In genomic region chrX:151448509-151448908, GRCh38 we compare ENCODE assay signal across 34 cellular contexts.
"Had no signal": no experiment of that assay in that cellular context is flagged by ENCODE, and none has a peak within 500 bp of the region (broad histone marks: within the 10 kb centered on the region; RNA-seq: fewer than 3 reads in every experiment).

No MANE protein-coding gene starts in this region.

- H3K27me3 ChIP-seq: body of pancreas, brain microvascular endothelial cell had no signal

- H3K27me3 Mint-ChIP-seq: activated B cell treated with CpG ODN at 0.5 μM for 24 hours; activated CD4-positive, alpha-beta memory T cell treated with anti-CD3 and anti-CD28 coated beads for 36 hours; activated naive CD8-positive, alpha-beta T cell treated with anti-CD3 and anti-CD28 coated beads for 36 hours; activated T-helper 17 cell treated with anti-CD3 and anti-CD28 coated beads, Interleukin-2, amount 50 U/mL, for 72 hours had no signal

- H3K4me1 Mint-ChIP-seq: activated B cell treated with CpG ODN at 0.5 μM for 24 hours; activated CD4-positive, alpha-beta T cell treated with anti-CD3 and anti-CD28 coated beads, Interleukin-2, amount 10 ng/mL, durations not matched to agents 24 days and 14 days; activated naive CD4-positive, alpha-beta T cell treated with anti-CD3 and anti-CD28 coated beads, Interleukin-2, amount 50 U/mL, for 24 hours; activated naive CD8-positive, alpha-beta T cell treated with anti-CD3 and anti-CD28 coated beads for 36 hours; activated T-helper 17 cell treated with anti-CD3 and anti-CD28 coated beads, Interleukin-2, amount 50 U/mL, for 72 hours had no signal

- H3K9me3 Mint-ChIP-seq: activated B cell treated with CpG ODN at 0.5 μM for 24 hours; activated CD4-positive, alpha-beta memory T cell treated with anti-CD3 and anti-CD28 coated beads for 36 hours; activated CD4-positive, alpha-beta T cell treated with anti-CD3 and anti-CD28 coated beads, Interleukin-2, amount 10 ng/mL, durations not matched to agents 24 days and 14 days; activated naive CD4-positive, alpha-beta T cell treated with anti-CD3 and anti-CD28 coated beads for 36 hours; activated naive CD4-positive, alpha-beta T cell treated with anti-CD3 and anti-CD28 coated beads, Interleukin-2, amount 50 U/mL, for 24 hours; activated naive CD8-positive, alpha-beta T cell treated with anti-CD3 and anti-CD28 coated beads for 36 hours; activated T-cell treated with anti-CD3 and anti-CD28 coated beads, Interleukin-2, amount 50 U/mL, for 4 hours; activated T-helper 1 cell treated with anti-CD3 and anti-CD28 coated beads, Interleukin-12 subunit alpha, Interleukin-12 subunit beta, Interleukin-2, Interleukin-4 antibody, amounts not matched to agents 30 ng/mL and 10 ng/mL and 1 ng/mL, durations not matched to agents 14 hours and 24 hours and 36 hours; activated T-helper 17 cell treated with anti-CD3 and anti-CD28 coated beads, Interleukin-2, amount 50 U/mL, for 72 hours; T-helper 2 cell treated with Interferon-gamma antibody and Interleukin-4, amounts not matched to agents 5 μg/mL and 100 μg/mL, for 36 hours had no signal

- DNase-seq: activated B cell treated with CpG ODN at 0.5 μM for 24 hours; activated CD4-positive, alpha-beta memory T cell treated with anti-CD3 and anti-CD28 coated beads for 36 hours; activated CD4-positive, alpha-beta T cell treated with anti-CD3 and anti-CD28 coated beads for 4 hours; activated CD4-positive, alpha-beta T cell treated with anti-CD3 and anti-CD28 coated beads, Interleukin-2, amount 10 ng/mL, durations not matched to agents 24 days and 14 days; activated CD4-positive, alpha-beta T cell treated with anti-CD3 and anti-CD28 coated beads, Interleukin-2, amount 50 U/mL, for 1 hour; activated CD4-positive, alpha-beta T cell treated with anti-CD3 and anti-CD28 coated beads, Interleukin-2, amount 50 U/mL, for 4 hours; activated CD4-positive, CD25-positive, alpha-beta regulatory T cell treated with anti-CD3 and anti-CD28 coated beads, Interleukin-2, amount 50 U/mL, for 72 hours; activated CD8-positive, alpha-beta memory T cell treated with anti-CD3 and anti-CD28 coated beads, Interleukin-2, amount 50 U/mL, for 4 hours; activated effector memory CD4-positive, alpha-beta T cell treated with anti-CD3 and anti-CD28 coated beads, Interleukin-2, amount 50 U/mL, for 16 hours; activated gamma-delta T cell treated with Interleukin-2 at 50 U/mL for 16 hours; activated naive CD4-positive, alpha-beta T cell; activated naive CD4-positive, alpha-beta T cell treated with anti-CD3 and anti-CD28 coated beads for 36 hours; activated naive CD8-positive, alpha-beta T cell treated with anti-CD3 and anti-CD28 coated beads for 36 hours; activated T-cell treated with anti-CD3 and anti-CD28 coated beads for 4 hours; activated T-cell treated with anti-CD3 and anti-CD28 coated beads, Interleukin-2, amount 50 U/mL, for 1 hour; activated T-cell treated with anti-CD3 and anti-CD28 coated beads, Interleukin-2, amount 50 U/mL, for 4 hours; activated T-cell treated with anti-CD3 and anti-CD28 coated beads, Interleukin-2, amount 50 U/mL, for 72 hours; adrenal gland; amniotic stem cell; aorta; body of pancreas; brain microvascular endothelial cell; central memory CD4-positive, alpha-beta T cell; T-helper 1 cell; T-helper 2 cell; T-helper 9 cell had no signal

- H3K4me1 ChIP-seq: adrenal gland, body of pancreas, breast epithelium had no signal

- H3K9me3 ChIP-seq: adrenal gland, body of pancreas, breast epithelium had no signal

- H3K4me3 ChIP-seq: adrenal gland, body of pancreas, breast epithelium had no signal

- H3K36me3 ChIP-seq: adrenal gland, brain microvascular endothelial cell, breast epithelium had no signal

- ATAC-seq: activated T-cell treated with anti-CD3 and anti-CD28 coated beads, Interleukin-2, amount 50 U/mL, for 4 hours; activated T-helper 17 cell treated with anti-CD3 and anti-CD28 coated beads, Interleukin-2, amount 50 U/mL, for 72 hours; body of pancreas had no signal

- H3K27ac ChIP-seq: adrenal gland, body of pancreas, brain microvascular endothelial cell, breast epithelium, VCaP had no signal

- FAIRE-seq: astrocyte had no signal

- H3K4me3 Mint-ChIP-seq: activated B cell treated with CpG ODN at 0.5 μM for 24 hours; activated CD4-positive, alpha-beta memory T cell treated with anti-CD3 and anti-CD28 coated beads for 36 hours; activated CD4-positive, alpha-beta T cell treated with anti-CD3 and anti-CD28 coated beads, Interleukin-2, amount 10 ng/mL, durations not matched to agents 24 days and 14 days; activated naive CD4-positive, alpha-beta T cell treated with anti-CD3 and anti-CD28 coated beads for 36 hours; activated naive CD4-positive, alpha-beta T cell treated with anti-CD3 and anti-CD28 coated beads, Interleukin-2, amount 50 U/mL, for 24 hours; activated naive CD8-positive, alpha-beta T cell treated with anti-CD3 and anti-CD28 coated beads for 36 hours; activated T-cell treated with anti-CD3 and anti-CD28 coated beads, Interleukin-2, amount 50 U/mL, for 4 hours; activated T-cell treated with anti-CD3 and anti-CD28 coated beads, Interleukin-2, amount 50 U/mL, for 72 hours; activated T-helper 1 cell treated with anti-CD3 and anti-CD28 coated beads, Interleukin-12 subunit alpha, Interleukin-12 subunit beta, Interleukin-2, Interleukin-4 antibody, amounts not matched to agents 30 ng/mL and 10 ng/mL and 1 ng/mL, durations not matched to agents 14 hours and 24 hours and 36 hours; activated T-helper 17 cell treated with anti-CD3 and anti-CD28 coated beads, Interleukin-2, amount 50 U/mL, for 72 hours; T-helper 1 cell treated with Interleukin-12 subunit alpha and Interleukin-12 subunit beta and Interleukin-4 antibody, amounts not matched to agents 30 μg/mL and 1 μg/mL, for 36 hours; T-helper 2 cell treated with Interferon-gamma antibody and Interleukin-4, amounts not matched to agents 5 μg/mL and 100 μg/mL, for 36 hours had no signal

- H3K27ac Mint-ChIP-seq: activated B cell treated with CpG ODN at 0.5 μM for 24 hours; activated CD4-positive, alpha-beta memory T cell treated with anti-CD3 and anti-CD28 coated beads for 36 hours; activated CD4-positive, alpha-beta T cell treated with anti-CD3 and anti-CD28 coated beads, Interleukin-2, amount 10 ng/mL, durations not matched to agents 24 days and 14 days; activated naive CD4-positive, alpha-beta T cell treated with anti-CD3 and anti-CD28 coated beads for 36 hours; activated naive CD4-positive, alpha-beta T cell treated with anti-CD3 and anti-CD28 coated beads, Interleukin-2, amount 50 U/mL, for 24 hours; activated naive CD8-positive, alpha-beta T cell treated with anti-CD3 and anti-CD28 coated beads for 36 hours; activated T-cell treated with anti-CD3 and anti-CD28 coated beads, Interleukin-2, amount 50 U/mL, for 72 hours; activated T-helper 1 cell treated with anti-CD3 and anti-CD28 coated beads, Interleukin-12 subunit alpha, Interleukin-12 subunit beta, Interleukin-2, Interleukin-4 antibody, amounts not matched to agents 30 ng/mL and 10 ng/mL and 1 ng/mL, durations not matched to agents 14 hours and 24 hours and 36 hours; activated T-helper 17 cell treated with anti-CD3 and anti-CD28 coated beads, Interleukin-2, amount 50 U/mL, for 72 hours; T-helper 1 cell treated with Interleukin-12 subunit alpha and Interleukin-12 subunit beta and Interleukin-4 antibody, amounts not matched to agents 30 μg/mL and 1 μg/mL, for 36 hours; T-helper 2 cell treated with Interferon-gamma antibody and Interleukin-4, amounts not matched to agents 5 μg/mL and 100 μg/mL, for 36 hours had no signal

- H3K36me3 Mint-ChIP-seq: activated CD4-positive, alpha-beta memory T cell treated with anti-CD3 and anti-CD28 coated beads for 36 hours; activated naive CD4-positive, alpha-beta T cell treated with anti-CD3 and anti-CD28 coated beads, Interleukin-2, amount 50 U/mL, for 24 hours; activated naive CD8-positive, alpha-beta T cell treated with anti-CD3 and anti-CD28 coated beads for 36 hours had no signal
